9 cellular contexts compared by ENCODE assay signal in genomic region chr3:115692887-115693524, GRCh38.
A peak's percentile ranks its signal among the peaks of the same experiment; 100 is the strongest.
DNase-seq lines count a peak whose midpoint lies in the region; ATAC-seq and TF ChIP-seq lines count a peak whose summit lies in the region.
"Had no signal": no experiment of that assay in that cellular context is flagged by ENCODE, and none has a peak within 500 bp of the region (broad histone marks: within the 10 kb centered on the region; RNA-seq: fewer than 3 reads in every experiment).

No MANE protein-coding gene starts in this region.

- H3K27ac Mint-ChIP-seq in CD14-positive monocyte, result no peak overlapping the region

- H3K27me3 Mint-ChIP-seq in CD14-positive monocyte (ENCODE audit: low read depth in 3 of 3), result peaks cover 2 to 6% (median 4%) of the 10 kb centered on the region in 3 donors

- intact Hi-C loops in CD14-positive monocyte (cut with micrococcal nuclease) (no loop called here), lower leg skin (cut with DNase I; ENCODE audit: low total_unique reads) (no loop called here)

- TF ChIP-seq CTCF in CD14-positive monocyte (IDR thresholded peaks at IDR 0.05) (peak; percentile 67), choroid plexus epithelial cell (conservative IDR thresholded peaks at IDR 0.05; ENCODE audit: low read depth, low read length) (peak; percentile 91), lower leg skin (IDR thresholded peaks at IDR 0.05) (peak in 1 of 3 donors; percentile 19)

- WGBS in lower leg skin, 2 donors, result 18 to 19% methylated on average over 8 of the region's 8 CpGs

- H3K4me3 Mint-ChIP-seq in CD14-positive monocyte, result no peak overlapping the region

- DNase-seq in CD14-positive monocyte (ENCODE audit: low spot score) (no peak), GM19240 (ENCODE audit: insufficient read length, low spot score) (peak; percentile 35), NCI-H345 (lab: John Stamatoyannopoulos, UW) (peak; percentile 76), choroid plexus epithelial cell (ENCODE audit: low read depth) (peak; percentile 83), lower leg skin (ENCODE audit: low spot score in 2 of 2) (peak; percentile 79 to 92)
- DNase-seq in activated CD4-positive, alpha-beta T cell treated with anti-CD3 and anti-CD28 coated beads for 24 hours (ENCODE audit: low read depth in 2 of 2), result peak; percentile 39 to 55
- peak; percentile 9 to 32 (median 28) for DNase-seq in stimulated activated CD4-positive, alpha-beta T cell treated with anti-CD3 and anti-CD28 coated beads, TNF-alpha, amount 100 ng/mL, for 4 hours (ENCODE audit: low read depth in 3 of 3)

- H3K4me1 Mint-ChIP-seq in CD14-positive monocyte, result no peaks in the 10 kb centered on the region

- no peak overlapping the region for H3K4me3 ChIP-seq in choroid plexus epithelial cell (ENCODE audit: low read depth, low read length)
- no peak overlapping the region for H3K4me3 ChIP-seq in lower leg skin (ENCODE audit: low read depth, poor library complexity, severe bottlenecking)
- H3K4me3 ChIP-seq: SK-N-MC had no signal

- no peaks in the 10 kb centered on the region for H3K9me3 Mint-ChIP-seq in CD14-positive monocyte

- TF ChIP-seq POLR2A in lower leg skin (IDR thresholded peaks at IDR 0.05), result no peak

- H3K36me3 Mint-ChIP-seq in CD14-positive monocyte, result no peaks in the 10 kb centered on the region

- peak; percentile 98 for ATAC-seq in HG03354 (IDR thresholded peaks at IDR 0.05; ENCODE audit: poor library complexity, severe bottlenecking, unreplicated experiment)
